In the genomic region with DNA sequence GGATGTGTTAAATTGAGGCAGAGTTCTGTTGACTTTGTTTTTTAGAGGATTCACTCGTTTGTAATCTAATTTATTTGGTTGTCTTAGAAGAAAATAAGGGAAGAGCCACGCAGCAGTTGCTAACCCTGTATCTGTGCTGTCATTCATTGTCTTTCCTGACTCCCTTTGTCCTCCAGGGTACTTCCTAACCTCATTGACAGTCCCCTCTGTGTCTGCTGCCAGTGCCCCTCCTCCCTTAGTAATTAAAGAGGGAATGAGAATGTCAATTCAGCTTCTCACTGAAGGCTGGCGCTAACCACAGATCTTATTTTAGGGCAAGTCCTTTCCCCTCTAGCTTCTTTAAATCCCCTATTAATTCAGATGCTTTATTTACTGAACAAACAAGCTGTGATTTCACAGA, we compare ENCODE assay signal across 23 cellular contexts.
DNase-seq lines count a peak whose midpoint lies in the region; ATAC-seq and TF ChIP-seq lines count a peak whose summit lies in the region.
"Had no signal": no experiment of that assay in that cellular context is flagged by ENCODE, and none has a peak within 500 bp of the region (broad histone marks: within the 10 kb centered on the region; RNA-seq: fewer than 3 reads in every experiment).

No MANE protein-coding gene starts in this region.

- no peaks in the 10 kb centered on the region for H3K9me2 ChIP-seq in GM23338 (ENCODE audit: insufficient read depth)
- H3K9me2 ChIP-seq: SK-N-SH had no signal

- H3K27me3 Mint-ChIP-seq in GM23338 (ENCODE audit: insufficient read depth, low read depth, poor library complexity) (peaks cover 2% of the 10 kb centered on the region), neural crest cell (ENCODE audit: low read depth) (peaks cover 3% of the 10 kb centered on the region), chondrocyte (ENCODE audit: low read depth) (peaks cover 12% of the 10 kb centered on the region)
- peaks cover 13% of the 10 kb centered on the region for H3K27me3 Mint-ChIP-seq in activated CD8-positive, alpha-beta T cell treated with anti-CD3 and anti-CD28 coated beads, Interleukin-2, amount 10 ng/mL, durations not matched to agents 7 days and 5 days (ENCODE audit: low read depth)

- ATAC-seq in GM23338 = peak; percentile 85
- ATAC-seq in activated CD8-positive, alpha-beta T cell treated with anti-CD3 and anti-CD28 coated beads, Interleukin-2, amount 10 ng/mL, durations not matched to agents 7 days and 5 days = no peak
- ATAC-seq: PC-3, T-cell had no signal

- H3K4me3 ChIP-seq in GM23338 (no peak overlapping the region), ectodermal cell (ENCODE audit: insufficient read depth, low read depth, low read length) (no peak overlapping the region)
- H3K4me3 ChIP-seq: K562 had no signal

- TF ChIP-seq CTCF in GM23338 (conservative IDR thresholded peaks at IDR 0.05; ENCODE audit: low read depth in 2 of 2) (no peak), neural crest cell (conservative IDR thresholded peaks at IDR 0.05) (no peak), chondrocyte (IDR thresholded peaks at IDR 0.05) (no peak)

- no peaks in the 10 kb centered on the region for H3K9me3 Mint-ChIP-seq in GM23338
- no peaks in the 10 kb centered on the region for H3K9me3 Mint-ChIP-seq in neural crest cell
- no peaks in the 10 kb centered on the region for H3K9me3 Mint-ChIP-seq in activated CD8-positive, alpha-beta T cell treated with anti-CD3 and anti-CD28 coated beads, Interleukin-2, amount 10 ng/mL, durations not matched to agents 7 days and 5 days (ENCODE audit: insufficient read depth)
- H3K9me3 Mint-ChIP-seq in chondrocyte (ENCODE audit: low read depth) = no peaks in the 10 kb centered on the region
- H3K9me3 Mint-ChIP-seq: T-cell had no signal

- H3K4me1 ChIP-seq in GM23338 (ENCODE audit: insufficient read depth) (0 out of 2 replicates have a peak, but pooled peaks cover 9% of the 10 kb centered on the region), ectodermal cell (ENCODE audit: control insufficient read depth, insufficient read depth, low read length) (peaks cover 9% of the 10 kb centered on the region)
- H3K4me1 ChIP-seq: Caco-2 had no signal

- H3K4me1 Mint-ChIP-seq in GM23338 (peaks cover 12% of the 10 kb centered on the region), neural crest cell (peaks cover 16% of the 10 kb centered on the region), chondrocyte (ENCODE audit: low read depth) (no peaks in the 10 kb centered on the region)
- no peaks in the 10 kb centered on the region for H3K4me1 Mint-ChIP-seq in activated CD8-positive, alpha-beta T cell treated with anti-CD3 and anti-CD28 coated beads, Interleukin-2, amount 10 ng/mL, durations not matched to agents 7 days and 5 days (ENCODE audit: low read depth)
- H3K4me1 Mint-ChIP-seq: CD14-positive monocyte, T-cell had no signal

- H3K4me3 Mint-ChIP-seq in GM23338 (no peak overlapping the region), neural crest cell (peak overlapping the region; percentile 9), chondrocyte (ENCODE audit: unreplicated experiment) (no peak overlapping the region)
- H3K4me3 Mint-ChIP-seq in activated CD8-positive, alpha-beta T cell treated with anti-CD3 and anti-CD28 coated beads, Interleukin-2, amount 10 ng/mL, durations not matched to agents 7 days and 5 days = no peak overlapping the region
- H3K4me3 Mint-ChIP-seq: CD14-positive monocyte, T-cell had no signal

- no peak overlapping the region for H2AFZ ChIP-seq in GM23338

- H3K27ac ChIP-seq in GM23338 (ENCODE audit: low read depth) = no peak overlapping the region
- peak overlapping the region; percentile 74 for H3K27ac ChIP-seq in ectodermal cell (ENCODE audit: insufficient read depth, low read depth, low read length, poor library complexity, severe bottlenecking)

- H3K79me2 ChIP-seq in GM23338 (replicated peaks; ENCODE audit: insufficient read depth) = no peaks in the 10 kb centered on the region

- H3K4me2 ChIP-seq in GM23338 = peak overlapping the region; percentile 8; the same call in 1 of the 2 replicates
- H3K4me2 ChIP-seq: SK-N-SH had no signal

- peak; percentile 32 for DNase-seq in GM23338 (ENCODE audit: low spot score)
- peak; percentile 34 for DNase-seq in NCI-H2029 treated with DMSO at 0.1 percent for 48 hours (lab: John Stamatoyannopoulos, UW)
- no peak for DNase-seq in neural crest cell (ENCODE audit: low read depth, low spot score)
- no peak for DNase-seq in activated CD8-positive, alpha-beta memory T cell treated with anti-CD3 and anti-CD28 coated beads, Interleukin-2, amount 50 U/mL, for 48 hours
- DNase-seq in activated CD8-positive, alpha-beta T cell treated with anti-CD3 and anti-CD28 coated beads, Interleukin-2, amount 10 ng/mL, durations not matched to agents 7 days and 5 days = no peak
- no peak for DNase-seq in nucleus accumbens (lab: John Stamatoyannopoulos, UW)
- DNase-seq in chondrocyte (ENCODE audit: low spot score) = no peak
- DNase-seq: ACHN, Caco-2, EL, NCI-H1092 treated with DMSO at 0.1 percent for 48 hours, NCI-H1694, NCI-H2171, NCI-H446 treated with DMSO at 0.1 percent for 48 hours, NCI-H774, PC-3, RPMI8226, SHP77 treated with DMSO at 0.1 percent for 48 hours, SK-N-SH, T-cell had no signal

- H4K20me1 ChIP-seq in GM23338 (replicated peaks; ENCODE audit: insufficient read depth) = 0 out of 2 replicates have a peak, but pooled peaks cover 3% of the 10 kb centered on the region

- H3K9me3 ChIP-seq in ectodermal cell (ENCODE audit: control insufficient read depth, low read length) = no peaks in the 10 kb centered on the region
- H3K9me3 ChIP-seq: Caco-2, SK-N-SH had no signal

- no peaks in the 10 kb centered on the region for H3K36me3 ChIP-seq in GM23338 (ENCODE audit: insufficient read depth)
- no peaks in the 10 kb centered on the region for H3K36me3 ChIP-seq in ectodermal cell (ENCODE audit: control insufficient read depth, insufficient read depth, low read length)

- H3K27me3 ChIP-seq in GM23338 (ENCODE audit: insufficient read depth) (no peaks in the 10 kb centered on the region), ectodermal cell (ENCODE audit: control insufficient read depth, insufficient read depth, low read length, poor library complexity, severe bottlenecking) (no peaks in the 10 kb centered on the region)

- H3K36me3 Mint-ChIP-seq in GM23338 (ENCODE audit: low read depth) = no peaks in the 10 kb centered on the region
- no peaks in the 10 kb centered on the region for H3K36me3 Mint-ChIP-seq in neural crest cell (ENCODE audit: low read depth)
- H3K36me3 Mint-ChIP-seq in activated CD8-positive, alpha-beta T cell treated with anti-CD3 and anti-CD28 coated beads, Interleukin-2, amount 10 ng/mL, durations not matched to agents 7 days and 5 days (ENCODE audit: low read depth) = no peaks in the 10 kb centered on the region
- H3K36me3 Mint-ChIP-seq in chondrocyte (ENCODE audit: low read depth) = no peaks in the 10 kb centered on the region
- H3K36me3 Mint-ChIP-seq: CD14-positive monocyte, T-cell had no signal

- 5 to 13% methylated on average over 3 of the region's 3 CpGs for WGBS in ectodermal cell, 2 experiments

- POLR2A ChIA-PET in activated CD8-positive, alpha-beta T cell treated with anti-CD3 and anti-CD28 coated beads, Interleukin-2, amount 10 ng/mL, durations not matched to agents 7 days and 5 days (lab: Charles Lee) = no interaction called here

- no peak overlapping the region; the same call in 1 of the 2 replicates for H3K27ac Mint-ChIP-seq in GM23338
- H3K27ac Mint-ChIP-seq in neural crest cell (ENCODE audit: unreplicated experiment) = peak overlapping the region; percentile 38
- H3K27ac Mint-ChIP-seq in activated CD8-positive, alpha-beta T cell treated with anti-CD3 and anti-CD28 coated beads, Interleukin-2, amount 10 ng/mL, durations not matched to agents 7 days and 5 days = no peak overlapping the region
- H3K27ac Mint-ChIP-seq in chondrocyte (ENCODE audit: unreplicated experiment) = no peak overlapping the region
- H3K27ac Mint-ChIP-seq: CD14-positive monocyte, T-cell had no signal

- H3F3A ChIP-seq in GM23338 (replicated peaks; ENCODE audit: low read depth) = no peaks in the 10 kb centered on the region

- CTCF ChIA-PET in activated CD8-positive, alpha-beta T cell treated with anti-CD3 and anti-CD28 coated beads, Interleukin-2, amount 10 ng/mL, durations not matched to agents 7 days and 5 days (lab: Charles Lee) = interaction anchor here (1.7 kb wide), 1 partner anchor 9 kb away, joined by 4 read pairs; no protein-coding TSS in a partner anchor

TF ChIP-seq in GM23338, 12 proteins besides CTCF, POLR2A, EP300 and RAD21 (continues in another document):
- TF ChIP-seq ZNF114 (CRISPR knock-in tag; IDR thresholded peaks at IDR 0.05) (no peak), JUNB (IDR thresholded peaks at IDR 0.05; ENCODE audit: unreplicated experiment) (no peak), ETS1 (IDR thresholded peaks at IDR 0.05) (no peak), NANOG (IDR thresholded peaks at IDR 0.05; ENCODE audit: borderline replicate concordance) (no peak), ZNF331 (CRISPR knock-in tag; IDR thresholded peaks at IDR 0.05; ENCODE audit: low read depth) (no peak), POLR2AphosphoS5 (IDR thresholded peaks at IDR 0.05; ENCODE audit: low read depth) (no peak), STAT1 (IDR thresholded peaks at IDR 0.05; ENCODE audit: unreplicated experiment) (no peak)

Comparison
In these comparisons a context has a peak if more than half of its experiments do, and no peak if none do; other contexts are left out.
1. DNase-seq: peak in GM23338 (single experiment) and NCI-H2029 treated with DMSO at 0.1 percent for 48 hours (single experiment); none in neural crest cell (single experiment), activated CD8-positive, alpha-beta memory T cell treated with anti-CD3 and anti-CD28 coated beads, Interleukin-2, amount 50 U/mL, for 48 hours (single experiment), activated CD8-positive, alpha-beta T cell treated with anti-CD3 and anti-CD28 coated beads, Interleukin-2, amount 10 ng/mL, durations not matched to agents 7 days and 5 days (single experiment), nucleus accumbens (0 of 56) and chondrocyte (single experiment).